ENCODE assay signal across 8 cellular contexts in the genomic region with DNA sequence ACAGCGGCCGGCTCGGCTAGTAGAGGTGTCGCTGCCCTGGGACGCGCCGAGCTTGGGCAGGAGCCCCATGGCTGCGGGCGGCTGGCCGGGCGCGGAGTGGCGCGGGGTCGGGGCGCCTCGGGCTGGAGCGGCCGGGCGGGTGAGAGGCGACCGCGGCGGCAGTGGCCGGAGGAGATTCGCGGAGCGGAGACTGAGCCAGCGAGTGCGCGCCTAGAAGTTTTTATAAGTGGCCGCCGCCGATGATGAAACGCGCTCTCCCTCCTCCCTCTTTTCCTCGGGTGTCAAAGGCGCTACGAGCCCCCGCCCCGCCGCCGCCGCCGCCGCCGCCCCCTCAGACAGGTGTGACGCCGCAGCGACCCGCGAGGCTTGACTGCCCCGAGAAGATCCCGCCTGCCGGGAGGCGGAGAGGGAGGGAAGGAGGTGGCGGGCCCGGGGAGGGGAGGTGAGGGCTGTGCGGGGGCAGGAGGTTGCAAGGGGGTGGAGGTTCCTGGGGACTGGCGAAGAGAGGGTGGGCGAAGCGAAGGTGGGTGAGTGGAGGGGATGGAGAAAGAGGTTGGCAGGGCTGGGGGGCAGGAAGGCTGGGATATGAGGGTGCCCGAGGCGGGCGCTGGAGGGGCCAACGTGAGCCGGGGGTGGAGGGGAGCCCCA. TPM values are rescaled to one million over a fixed set of nuclear protein-coding genes. Genes with fewer than 3 reads are reported as not detected.
DNase-seq lines count a peak whose midpoint lies in the region; ATAC-seq, FAIRE-seq and TF ChIP-seq lines count a peak whose summit lies in the region.

TSS of gene SLCO2A1 (minus strand) at position 192 of the 648 bp plus-strand sequence. CDS start at position 69, 123 bp downstream.

- TF ChIP-seq EP300 in HepG2 (IDR thresholded peaks at IDR 0.05; ENCODE audit: low read depth in 2 of 2, low read length in 2 of 2) (no peak), HepG2 (CRISPR knock-in tag; IDR thresholded peaks at IDR 0.05; ENCODE audit: borderline replicate concordance) (no peak)

- peak within 1 kb of the TSS; percentile 22 for H3K27ac Mint-ChIP-seq in chondrocyte (ENCODE audit: unreplicated experiment)

- DNase-seq in EL (peak; percentile 41), NCI-H146 (lab: John Stamatoyannopoulos, UW) (peak; percentile 69), chondrocyte (ENCODE audit: low spot score) (no peak), HepG2 (ENCODE audit: low spot score) (no peak), CD1c-positive myeloid dendritic cell (ENCODE audit: extremely low spot score) (no peak), GM19238 (ENCODE audit: insufficient read length, low spot score) (no peak)

- intact Hi-C loops in HepG2 (cut with micrococcal nuclease; ENCODE audit: unreplicated experiment): no loop called here

- CTCF ChIA-PET in HepG2 (lab: Yijun Ruan, JAX; ENCODE audit: low intra/inter-chr PET ratio, low total read pairs): no interaction called here

- H3K27me3 ChIP-seq in HepG2 (ENCODE audit: control insufficient read depth in 1 of 2, insufficient read depth in 2 of 2, low read length in 2 of 2) (peaks cover 11 to 31% of the 10 kb centered on the region in 2 experiments), subcutaneous abdominal adipose tissue (ENCODE audit: control insufficient read depth in 5 of 5, insufficient read depth in 4 of 5, low read length in 5 of 5) (peaks cover 5 to 12% (median 10%) of the 10 kb centered on the region in 5 donors)

- H3K9me3 ChIP-seq in HepG2 (ENCODE audit: low read length) (no peaks in the 10 kb centered on the region), subcutaneous abdominal adipose tissue (ENCODE audit: control insufficient read depth in 5 of 5, low read length in 5 of 5) (no peaks in the 10 kb centered on the region)

- H3K4me1 ChIP-seq in HepG2 (ENCODE audit: insufficient read depth, low read length) (peaks cover 26% of the 10 kb centered on the region), subcutaneous abdominal adipose tissue (ENCODE audit: control insufficient read depth in 5 of 5, insufficient read depth in 5 of 5, low read length in 5 of 5) (peaks cover 2 to 15% (median 12%) of the 10 kb centered on the region in 5 donors)

- POLR2A ChIA-PET in HepG2 (lab: Yijun Ruan, JAX): no interaction called here

- WGBS in HepG2 (ENCODE audit: low lambda C conversion rate): 2% methylated on average over 30 of the region's 67 CpGs

- no peak within 1 kb of the TSS for H2AFZ ChIP-seq in HepG2 (ENCODE audit: low read length)

- H3K4me3 Mint-ChIP-seq in chondrocyte (ENCODE audit: unreplicated experiment): peak within 1 kb of the TSS; percentile 77

- H3K27me3 Mint-ChIP-seq in chondrocyte (ENCODE audit: low read depth): peaks cover 9% of the 10 kb centered on the region

- no peak for FAIRE-seq in HepG2 (lab: Jason Lieb, UNC)

- no peaks in the 10 kb centered on the region for H3K79me2 ChIP-seq in HepG2 (ENCODE audit: insufficient read depth, low read length)

- H3K27ac ChIP-seq in HepG2 (ENCODE audit: extremely low read length, insufficient read depth, low read length) (peak within 1 kb of the TSS; percentile 40), subcutaneous abdominal adipose tissue (ENCODE audit: low read depth, low read length) (no peak within 1 kb of the TSS)

- H3K4me3 ChIP-seq in HepG2 (replicated peaks in 1 of 3; ENCODE audit: insufficient read depth in 1 of 3, low read depth in 2 of 3, low read length in 3 of 3) (peak within 1 kb of the TSS; percentile 58 to 73 (median 59)), subcutaneous abdominal adipose tissue (ENCODE audit: low read depth in 1 of 5, low read length in 5 of 5) (peak within 1 kb of the TSS; percentile 19 to 67 (median 64))

- H3K36me3 Mint-ChIP-seq in chondrocyte (ENCODE audit: low read depth): no peaks in the 10 kb centered on the region

- TF ChIP-seq CTCF in chondrocyte (IDR thresholded peaks at IDR 0.05) (no peak), HepG2 (CRISPR knock-in tag; IDR thresholded peaks at IDR 0.05) (no peak)

- no peaks in the 10 kb centered on the region for H3K9me3 Mint-ChIP-seq in chondrocyte (ENCODE audit: low read depth)

- no peaks in the 10 kb centered on the region for H3K36me3 ChIP-seq in HepG2 (replicated peaks in 1 of 2; ENCODE audit: control insufficient read depth in 1 of 2, insufficient read depth in 2 of 2, low read length in 2 of 2)
- H3K36me3 ChIP-seq in subcutaneous abdominal adipose tissue (ENCODE audit: control insufficient read depth in 5 of 5, insufficient read depth in 5 of 5, low read length in 5 of 5): no peaks in the 10 kb centered on the region

- H4K20me1 ChIP-seq in HepG2 (ENCODE audit: insufficient read depth, low read length): no peaks in the 10 kb centered on the region

- peak within 1 kb of the TSS; percentile 80 for H3K4me2 ChIP-seq in HepG2 (ENCODE audit: low read depth, low read length)

- TF ChIP-seq RAD21 in HepG2 (CRISPR knock-in tag; IDR thresholded peaks at IDR 0.05): no peak

- no TSS peak for BruUV-seq in HepG2 (replicated peaks; lab: Mats Ljungman, UMichigan)

- no peak within 1 kb of the TSS for H3K9ac ChIP-seq in HepG2 (ENCODE audit: insufficient read depth, low read depth, low read length)
- H3K9ac ChIP-seq in subcutaneous abdominal adipose tissue (ENCODE audit: low read length in 5 of 5): peak within 1 kb of the TSS in 4 of 5 donors; percentile 34 to 56 (median 45)

- TF ChIP-seq POLR2A in HepG2 (IDR thresholded peaks at IDR 0.05; ENCODE audit: insufficient read depth in 1 of 2, low read depth in 2 of 2, low read length in 2 of 2): no peak

- peaks cover 6% of the 10 kb centered on the region for H3K4me1 Mint-ChIP-seq in chondrocyte (ENCODE audit: low read depth)

- ATAC-seq in HepG2 (peak; percentile 79), GM18909 (IDR thresholded peaks at IDR 0.05; ENCODE audit: poor library complexity, unreplicated experiment) (no peak)

- in situ Hi-C loops in HepG2 (cut with HindIII; ENCODE audit: extremely low pct_ligation_motif_present, low pct_unique_long_range_greater_than_20kb): no loop called here

TF ChIP-seq in HepG2, 621 proteins besides CTCF, POLR2A, EP300 and RAD21 (continues in another document):
- TF ChIP-seq SMAD1 (CRISPR knock-in tag; IDR thresholded peaks at IDR 0.05; ENCODE audit: borderline replicate concordance, low read depth) (no peak), MYC (CRISPR knock-in tag; IDR thresholded peaks at IDR 0.05; ENCODE audit: borderline replicate concordance) (0 out of 2 replicates have a peak, but pooled peaks have one; percentile 9), ZNF530 (CRISPR knock-in tag; IDR thresholded peaks at IDR 0.05; ENCODE audit: low read depth) (no peak), ZNF430 (CRISPR knock-in tag; IDR thresholded peaks at IDR 0.05) (no peak), HCFC1 (IDR thresholded peaks at IDR 0.05; ENCODE audit: low read depth, low read length) (no peak), ZNF879 (CRISPR knock-in tag; IDR thresholded peaks at IDR 0.05) (no peak), PPARG (CRISPR knock-in tag; conservative IDR thresholded peaks at IDR 0.05) (no peak), HNRNPK (IDR thresholded peaks at IDR 0.05; ENCODE audit: low read depth, low read length, poor library complexity, severe bottlenecking) (peak; percentile 1), GPN1 (CRISPR knock-in tag; IDR thresholded peaks at IDR 0.05; ENCODE audit: borderline replicate concordance) (no peak), ZNF589 (CRISPR knock-in tag; conservative IDR thresholded peaks at IDR 0.05) (no peak), ZC3H13 (CRISPR knock-in tag; IDR thresholded peaks at IDR 0.05) (no peak), PHF5A (CRISPR knock-in tag; IDR thresholded peaks at IDR 0.05; ENCODE audit: low read depth, unreplicated experiment) (no peak)
- TF ChIP-seq, protein P1, sequence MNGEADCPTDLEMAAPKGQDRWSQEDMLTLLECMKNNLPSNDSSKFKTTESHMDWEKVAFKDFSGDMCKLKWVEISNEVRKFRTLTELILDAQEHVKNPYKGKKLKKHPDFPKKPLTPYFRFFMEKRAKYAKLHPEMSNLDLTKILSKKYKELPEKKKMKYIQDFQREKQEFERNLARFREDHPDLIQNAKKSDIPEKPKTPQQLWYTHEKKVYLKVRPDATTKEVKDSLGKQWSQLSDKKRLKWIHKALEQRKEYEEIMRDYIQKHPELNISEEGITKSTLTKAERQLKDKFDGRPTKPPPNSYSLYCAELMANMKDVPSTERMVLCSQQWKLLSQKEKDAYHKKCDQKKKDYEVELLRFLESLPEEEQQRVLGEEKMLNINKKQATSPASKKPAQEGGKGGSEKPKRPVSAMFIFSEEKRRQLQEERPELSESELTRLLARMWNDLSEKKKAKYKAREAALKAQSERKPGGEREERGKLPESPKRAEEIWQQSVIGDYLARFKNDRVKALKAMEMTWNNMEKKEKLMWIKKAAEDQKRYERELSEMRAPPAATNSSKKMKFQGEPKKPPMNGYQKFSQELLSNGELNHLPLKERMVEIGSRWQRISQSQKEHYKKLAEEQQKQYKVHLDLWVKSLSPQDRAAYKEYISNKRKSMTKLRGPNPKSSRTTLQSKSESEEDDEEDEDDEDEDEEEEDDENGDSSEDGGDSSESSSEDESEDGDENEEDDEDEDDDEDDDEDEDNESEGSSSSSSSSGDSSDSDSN (CRISPR knock-in tag; IDR thresholded peaks at IDR 0.05): peak; percentile 53; the same call in 1 of the 2 replicates

RNA-seq across cellular contexts. Expression of gene SLCO2A1, which starts in this region (rescaled TPM):
- total RNA-seq in chondrocyte (0.46 to 1.0 TPM (median 0.82 TPM) in 3 replicates), HepG2 (2016; rRNA removed; fragmentation: Illumina TruSeq; extraction: Trizol) (not detected in 2 replicates)
- total RNA-seq in HepG2 (2016; cell fraction: cytosol; rRNA removed; fragmentation: Illumina TruSeq; extraction: Trizol; ENCODE audit: low read depth): not detected in 2 replicates
- total RNA-seq in HepG2 (2016; cell fraction: insoluble cytoplasmic fraction; rRNA removed; fragmentation: Illumina TruSeq; extraction: Trizol): not detected in 2 replicates
- not detected in 2 replicates for total RNA-seq in HepG2 (2016; cell fraction: membrane; rRNA removed; fragmentation: Illumina TruSeq; extraction: Trizol)
- not detected in 2 replicates for total RNA-seq in HepG2 (2016; cell fraction: nucleus; rRNA removed; fragmentation: Illumina TruSeq; extraction: Trizol)
- polyA plus RNA-seq in HepG2 (2011; rRNA removed): 0.04 and 0.14 TPM in 2 replicates
- polyA plus RNA-seq in HepG2 (2011; cell fraction: cytosol; rRNA removed): 0.03 TPM in 1 of 2 replicates, not detected in the other
- polyA plus RNA-seq in HepG2 (2011; cell fraction: nucleus; rRNA removed): 0.12 and 0.59 TPM in 2 replicates
- 0.15 and 0.32 TPM in 2 replicates for polyA plus RNA-seq in HepG2 (2012)
- polyA plus RNA-seq in HepG2 (2016; cell fraction: cytosol; fragmentation: Illumina TruSeq; extraction: Trizol; ENCODE audit: low read depth): not detected in 2 replicates
- polyA plus RNA-seq in HepG2 (2016; cell fraction: insoluble cytoplasmic fraction; fragmentation: Illumina TruSeq; extraction: Trizol; ENCODE audit: low read depth): not detected in 2 replicates
- polyA plus RNA-seq in HepG2 (2016; cell fraction: membrane; fragmentation: Illumina TruSeq; extraction: Trizol; ENCODE audit: low read depth): not detected in 2 replicates
- polyA plus RNA-seq in HepG2 (2016; cell fraction: nucleus; fragmentation: Illumina TruSeq; extraction: Trizol; ENCODE audit: insufficient read depth, low read depth): not detected in 2 replicates
- 0.05 TPM in 1 of 2 replicates, not detected in the other for polyA minus RNA-seq in HepG2 (2011; rRNA and poly(A)+ RNA removed; ENCODE audit: low replicate concordance)
- not detected in 2 replicates for polyA minus RNA-seq in HepG2 (2011; cell fraction: cytosol; rRNA and poly(A)+ RNA removed)
- polyA minus RNA-seq in HepG2 (2011; cell fraction: nucleus; rRNA and poly(A)+ RNA removed): not detected in 2 replicates

Comparison
In these comparisons a context has a peak if more than half of its experiments do, and no peak if none do; other contexts are left out.
1. Peak in ATAC-seq, H3K4me3 ChIP-seq, H3K27ac ChIP-seq and H3K4me2 ChIP-seq in HepG2; RNA of the gene not detected or under 1 TPM.
2. DNase-seq: peak in EL (single experiment) and NCI-H146 (single experiment); none in chondrocyte (single experiment), HepG2 (single experiment), CD1c-positive myeloid dendritic cell (single experiment) and GM19238 (single experiment).